In genomic region chr7:48992816-48993215, GRCh38 we compare ENCODE assay signal across 19 cellular contexts.
"Had no signal": no experiment of that assay in that cellular context is flagged by ENCODE, and none has a peak within 500 bp of the region (broad histone marks: within the 10 kb centered on the region; RNA-seq: fewer than 3 reads in every experiment).

No MANE protein-coding gene starts in this region.

- H3K4me3 ChIP-seq: dorsolateral prefrontal cortex, hepatocyte, mucosa of descending colon, psoas muscle, right lobe of liver, suprapubic skin, thyroid gland had no signal

- H3K27ac ChIP-seq: dorsolateral prefrontal cortex, hepatocyte, neutrophil, psoas muscle, right lobe of liver, suprapubic skin, thyroid gland had no signal

- H3K9me3 ChIP-seq: neutrophil, psoas muscle, right lobe of liver, suprapubic skin, thyroid gland had no signal

- H3K4me1 ChIP-seq: psoas muscle, right lobe of liver, suprapubic skin, thyroid gland had no signal

- H3K36me3 ChIP-seq: neutrophil, right lobe of liver, suprapubic skin, thyroid gland had no signal

- ATAC-seq: mucosa of descending colon; naive thymus-derived CD8-positive, alpha-beta T cell; psoas muscle; right lobe of liver; stimulated activated effector memory CD8-positive, alpha-beta T cell treated with anti-CD3 and anti-CD28 coated beads, Interleukin-12 subunit alpha, Interleukin-12 subunit beta, amount 100 ng/mL, for 72 hours; stimulated activated naive CD8-positive, alpha-beta T cell treated with anti-CD3 and anti-CD28 coated beads, Interleukin-15, Interleukin-2, amounts not matched to agents 100 U/mL and 50 U/mL, for 24 hours had no signal

- DNase-seq: dorsolateral prefrontal cortex; effector CD8-positive, alpha-beta T cell; foreskin melanocyte; head of caudate nucleus; kidney; mammary epithelial cell; mucosa of descending colon; naive thymus-derived CD8-positive, alpha-beta T cell; psoas muscle; retina; right lobe of liver; stimulated activated CD4-positive, alpha-beta T cell treated with anti-CD3 and anti-CD28 coated beads, Interleukin-4, amount 100 ng/mL, for 1 hour; stimulated activated CD8-positive, alpha-beta memory T cell treated with anti-CD3 and anti-CD28 coated beads, Interleukin-4, amount 100 ng/mL, for 48 hours; stimulated activated naive CD8-positive, alpha-beta T cell treated with anti-CD3 and anti-CD28 coated beads, Interleukin-15, Interleukin-2, amounts not matched to agents 100 U/mL and 50 U/mL, for 24 hours; thyroid gland had no signal

- H3K27me3 ChIP-seq: hepatocyte, neutrophil, right lobe of liver, thyroid gland had no signal
